Comparison of ENCODE assay signal across 9 cellular contexts in genomic region chr18:11752116-11752911, GRCh38.
DNase-seq lines count a peak whose midpoint lies in the region; ATAC-seq and TF ChIP-seq lines count a peak whose summit lies in the region.
"Had no signal": no experiment of that assay in that cellular context is flagged by ENCODE, and none has a peak within 500 bp of the region (broad histone marks: within the 10 kb centered on the region; RNA-seq: fewer than 3 reads in every experiment).

No MANE protein-coding gene starts in this region.

- H3K9me3 ChIP-seq in gastroesophageal sphincter, result no peaks in the 10 kb centered on the region

- no peak for TF ChIP-seq CTCF in gastroesophageal sphincter (IDR thresholded peaks at IDR 0.05)
- TF ChIP-seq CTCF in retinal pigment epithelial cell (conservative IDR thresholded peaks at IDR 0.05; ENCODE audit: low read depth, low read length), result no peak

- no peak for TF ChIP-seq POLR2A in gastroesophageal sphincter (IDR thresholded peaks at IDR 0.05)

- peaks cover 64% of the 10 kb centered on the region for H3K27me3 Mint-ChIP-seq in T-helper 1 cell treated with Interleukin-12 subunit alpha and Interleukin-12 subunit beta and Interleukin-4 antibody, amounts not matched to agents 30 μg/mL and 1 μg/mL, for 36 hours (ENCODE audit: low read depth)

- H3K27ac ChIP-seq in gastroesophageal sphincter, result no peak overlapping the region
- H3K27ac ChIP-seq: KMS-11 had no signal

- peaks cover 3% of the 10 kb centered on the region for H3K36me3 Mint-ChIP-seq in T-helper 1 cell treated with Interleukin-12 subunit alpha and Interleukin-12 subunit beta and Interleukin-4 antibody, amounts not matched to agents 30 μg/mL and 1 μg/mL, for 36 hours (ENCODE audit: low read depth)

- ATAC-seq in gastroesophageal sphincter, result peak; percentile 39
- no peak for ATAC-seq in GM21381 (IDR thresholded peaks at IDR 0.05; ENCODE audit: unreplicated experiment)
- ATAC-seq in GM19328 (IDR thresholded peaks at IDR 0.05; ENCODE audit: unreplicated experiment), result no peak

- peak overlapping the region; percentile 89 for H3K4me3 Mint-ChIP-seq in T-helper 1 cell treated with Interleukin-12 subunit alpha and Interleukin-12 subunit beta and Interleukin-4 antibody, amounts not matched to agents 30 μg/mL and 1 μg/mL, for 36 hours

- H3K4me3 ChIP-seq in H7 (ENCODE audit: insufficient read depth, low read depth, low read length) (peak overlapping the region; percentile 65), gastroesophageal sphincter (peak overlapping the region; percentile 6 to 51), retinal pigment epithelial cell (ENCODE audit: low read length) (peak overlapping the region; percentile 32)

- H3K27me3 ChIP-seq in H7 (ENCODE audit: control insufficient read depth, insufficient read depth, low read length), result peaks cover 25% of the 10 kb centered on the region
- H3K27me3 ChIP-seq in gastroesophageal sphincter, result peaks cover 48% of the 10 kb centered on the region

- 4 to 12% methylated on average over 7 to 12 of the region's 64 CpGs for WGBS in gastroesophageal sphincter (ENCODE audit: low coverage in 1 of 2), 2 donors

- no peaks in the 10 kb centered on the region for H3K9me3 Mint-ChIP-seq in T-helper 1 cell treated with Interleukin-12 subunit alpha and Interleukin-12 subunit beta and Interleukin-4 antibody, amounts not matched to agents 30 μg/mL and 1 μg/mL, for 36 hours

- H3K36me3 ChIP-seq in H7 (replicated peaks; ENCODE audit: control insufficient read depth, insufficient read depth, low read length) (no peaks in the 10 kb centered on the region), gastroesophageal sphincter (no peaks in the 10 kb centered on the region)

- DNase-seq in H7 (peak; percentile 84), retinal pigment epithelial cell (ENCODE audit: low read depth) (peak; percentile 27), globus pallidus (ENCODE audit: low spot score) (no peak), AML-193 (lab: John Stamatoyannopoulos, UW) (no peak)

- H3K27ac Mint-ChIP-seq in T-helper 1 cell treated with Interleukin-12 subunit alpha and Interleukin-12 subunit beta and Interleukin-4 antibody, amounts not matched to agents 30 μg/mL and 1 μg/mL, for 36 hours, result peak overlapping the region; percentile 79

- H3K4me1 ChIP-seq in gastroesophageal sphincter, result peaks cover 0 to 20% (median 0%) of the 10 kb centered on the region in 3 donors

- no peak for TF ChIP-seq EP300 in gastroesophageal sphincter (IDR thresholded peaks at IDR 0.05)

- peaks cover 10% of the 10 kb centered on the region for H3K4me1 Mint-ChIP-seq in T-helper 1 cell treated with Interleukin-12 subunit alpha and Interleukin-12 subunit beta and Interleukin-4 antibody, amounts not matched to agents 30 μg/mL and 1 μg/mL, for 36 hours (ENCODE audit: low read depth)

Comparison
In these comparisons a context has a peak if more than half of its experiments do, and no peak if none do; other contexts are left out.
1. DNase-seq: peak in H7 (single experiment) and retinal pigment epithelial cell (single experiment); none in globus pallidus (single experiment) and AML-193 (0 of 2).
2. Peak in every context shown above with its lines, with median percentiles within 50 percentile points of each other: H3K4me3 ChIP-seq.